Comparison of ENCODE assay signal across 21 cellular contexts in genomic region chr7:22572292-22572691, GRCh38.
DNase-seq lines count a peak whose midpoint lies in the region; TF ChIP-seq lines count a peak whose summit lies in the region.
"Had no signal": no experiment of that assay in that cellular context is flagged by ENCODE, and none has a peak within 500 bp of the region (broad histone marks: within the 10 kb centered on the region; RNA-seq: fewer than 3 reads in every experiment).

No MANE protein-coding gene starts in this region.

- H3K36me3 ChIP-seq in SJSA1 = no peaks in the 10 kb centered on the region
- peaks cover 0 to 40% (median 0%) of the 10 kb centered on the region in 4 donors for H3K36me3 ChIP-seq in esophagus muscularis mucosa
- H3K36me3 ChIP-seq: stomach had no signal

- POLR2A ChIA-PET in AG04450 (lab: Yijun Ruan, JAX) = interaction anchor here (0.6 kb wide), 1 partner anchor 12 kb away, joined by 4 read pairs; no protein-coding TSS in a partner anchor

- H3K9me3 Mint-ChIP-seq in activated T-helper 2 cell treated with anti-CD3 and anti-CD28 coated beads, Interferon-gamma antibody, Interleukin-2, Interleukin-4, amounts not matched to agents 10 μg/mL and 5 μg/mL and 100 μg/mL, durations not matched to agents 14 hours and 24 hours and 36 hours = no peaks in the 10 kb centered on the region
- H3K9me3 Mint-ChIP-seq: memory B cell; naive thymus-derived CD8-positive, alpha-beta T cell; T-cell had no signal

- TF ChIP-seq POLR2A in esophagus muscularis mucosa (IDR thresholded peaks at IDR 0.05; ENCODE audit: low read depth) = no peak

- DNase-seq in AG04450 (ENCODE audit: low read depth, low spot score) (no peak), ELR (ENCODE audit: low read depth) (peak; percentile 90), SJSA1 (ENCODE audit: low read depth in 1 of 2, low spot score in 2 of 2) (peak; percentile 55 to 60), foreskin fibroblast (peak; percentile 32 to 67), esophagus muscularis mucosa (ENCODE audit: extremely low spot score) (no peak), GOT3 (lab: John Stamatoyannopoulos, UW) (no peak)
- DNase-seq in activated T-helper 2 cell treated with anti-CD3 and anti-CD28 coated beads, Interferon-gamma antibody, Interleukin-2, Interleukin-4, amounts not matched to agents 10 μg/mL and 5 μg/mL and 100 μg/mL, durations not matched to agents 14 hours and 24 hours and 36 hours (ENCODE audit: low spot score) = no peak
- DNase-seq in activated CD4-positive, alpha-beta T cell treated with anti-CD3 and anti-CD28 coated beads for 48 hours = no peak
- DNase-seq: activated CD4-positive, alpha-beta T cell treated with anti-CD3 and anti-CD28 coated beads, Interleukin-2, amount 10 ng/mL, durations not matched to agents 7 days and 5 days; activated gamma-delta T cell treated with Interleukin-2 at 50 U/mL for 16 hours; CD4-positive, CD25-positive, alpha-beta regulatory T cell; cerebellar nuclear complex; effector CD4-positive, alpha-beta T cell; naive thymus-derived CD8-positive, alpha-beta T cell; NCI-H187 treated with DMSO at 0.1 percent for 48 hours; NCI-H345; stomach; T-cell had no signal

- H3K36me3 Mint-ChIP-seq in activated T-helper 2 cell treated with anti-CD3 and anti-CD28 coated beads, Interferon-gamma antibody, Interleukin-2, Interleukin-4, amounts not matched to agents 10 μg/mL and 5 μg/mL and 100 μg/mL, durations not matched to agents 14 hours and 24 hours and 36 hours (ENCODE audit: low read depth) = no peaks in the 10 kb centered on the region
- H3K36me3 Mint-ChIP-seq: CD4-positive, CD25-positive, alpha-beta regulatory T cell; memory B cell; T-cell had no signal

- CTCF ChIA-PET in AG04450 (lab: Charles Lee) = interaction anchor here (0.8 kb wide), 1 partner anchor 483 kb away, joined by 3 read pairs; no protein-coding TSS in a partner anchor

- H3K27me3 ChIP-seq in AG04450 (ENCODE audit: control insufficient read depth, insufficient read depth, low read length) (no peaks in the 10 kb centered on the region), SJSA1 (replicated peaks) (no peaks in the 10 kb centered on the region), esophagus muscularis mucosa (no peaks in the 10 kb centered on the region)
- H3K27me3 ChIP-seq: hepatocyte, stomach had no signal

- H3K4me3 Mint-ChIP-seq in activated T-helper 2 cell treated with anti-CD3 and anti-CD28 coated beads, Interferon-gamma antibody, Interleukin-2, Interleukin-4, amounts not matched to agents 10 μg/mL and 5 μg/mL and 100 μg/mL, durations not matched to agents 14 hours and 24 hours and 36 hours (ENCODE audit: low read depth) = no peak overlapping the region
- H3K4me3 Mint-ChIP-seq: activated CD4-positive, alpha-beta T cell treated with anti-CD3 and anti-CD28 coated beads, Interleukin-2, amount 10 ng/mL, durations not matched to agents 7 days and 5 days; CD4-positive, CD25-positive, alpha-beta regulatory T cell; memory B cell; naive thymus-derived CD8-positive, alpha-beta T cell; T-cell had no signal

- no peak overlapping the region for H3K27ac Mint-ChIP-seq in activated T-helper 2 cell treated with anti-CD3 and anti-CD28 coated beads, Interferon-gamma antibody, Interleukin-2, Interleukin-4, amounts not matched to agents 10 μg/mL and 5 μg/mL and 100 μg/mL, durations not matched to agents 14 hours and 24 hours and 36 hours
- H3K27ac Mint-ChIP-seq: activated CD4-positive, alpha-beta T cell treated with anti-CD3 and anti-CD28 coated beads, Interleukin-2, amount 10 ng/mL, durations not matched to agents 7 days and 5 days; memory B cell; naive thymus-derived CD8-positive, alpha-beta T cell; T-cell had no signal

- intact Hi-C loops in activated T-helper 2 cell treated with anti-CD3 and anti-CD28 coated beads, Interferon-gamma antibody, Interleukin-2, Interleukin-4, amounts not matched to agents 10 μg/mL and 5 μg/mL and 100 μg/mL, durations not matched to agents 14 hours and 24 hours and 36 hours (cut with micrococcal nuclease) = no loop called here
- intact Hi-C loops in esophagus muscularis mucosa (cut with DNase I) = no loop called here

- no peak for TF ChIP-seq EP300 in esophagus muscularis mucosa (IDR thresholded peaks at IDR 0.05)

- WGBS in esophagus muscularis mucosa = 81% methylated on average over 8 of the region's 8 CpGs

- H3K27ac ChIP-seq in AG04450 (ENCODE audit: low read depth, low read length) (peak overlapping the region; percentile 40), SJSA1 (peak overlapping the region; percentile 92), esophagus muscularis mucosa (replicated peaks in 1 of 4) (no peak overlapping the region)
- H3K27ac ChIP-seq: hepatocyte, RWPE1, stomach had no signal

- peaks cover 8% of the 10 kb centered on the region for H3K4me1 Mint-ChIP-seq in activated T-helper 2 cell treated with anti-CD3 and anti-CD28 coated beads, Interferon-gamma antibody, Interleukin-2, Interleukin-4, amounts not matched to agents 10 μg/mL and 5 μg/mL and 100 μg/mL, durations not matched to agents 14 hours and 24 hours and 36 hours (ENCODE audit: low read depth)
- H3K4me1 Mint-ChIP-seq: CD4-positive, CD25-positive, alpha-beta regulatory T cell had no signal

- TF ChIP-seq CTCF in AG04450 (IDR thresholded peaks at IDR 0.05; ENCODE audit: low read depth, low read length) (no peak), foreskin fibroblast (IDR thresholded peaks at IDR 0.05; ENCODE audit: low read depth, low read length) (no peak), esophagus muscularis mucosa (IDR thresholded peaks at IDR 0.05) (no peak)

- H3K4me3 ChIP-seq in AG04450 (ENCODE audit: low read depth, low read length) (no peak overlapping the region), SJSA1 (no peak overlapping the region), foreskin fibroblast (ENCODE audit: low read depth in 1 of 2, low read length in 2 of 2) (no peak overlapping the region), esophagus muscularis mucosa (no peak overlapping the region)
- H3K4me3 ChIP-seq: hepatocyte, stomach had no signal

- peaks cover 43% of the 10 kb centered on the region for H3K4me1 ChIP-seq in SJSA1 (replicated peaks)
- peaks cover 0 to 29% (median 14%) of the 10 kb centered on the region in 4 donors for H3K4me1 ChIP-seq in esophagus muscularis mucosa

- H3K27me3 Mint-ChIP-seq in activated T-helper 2 cell treated with anti-CD3 and anti-CD28 coated beads, Interferon-gamma antibody, Interleukin-2, Interleukin-4, amounts not matched to agents 10 μg/mL and 5 μg/mL and 100 μg/mL, durations not matched to agents 14 hours and 24 hours and 36 hours (ENCODE audit: low read depth) = peaks cover 64% of the 10 kb centered on the region
- H3K27me3 Mint-ChIP-seq: memory B cell had no signal

- no peaks in the 10 kb centered on the region for H3K9me3 ChIP-seq in AG04450 (ENCODE audit: control insufficient read depth, insufficient read depth, low read length)
- no peaks in the 10 kb centered on the region for H3K9me3 ChIP-seq in SJSA1 (replicated peaks)
- no peaks in the 10 kb centered on the region for H3K9me3 ChIP-seq in esophagus muscularis mucosa
- H3K9me3 ChIP-seq: stomach had no signal

Comparison
In these comparisons a context has a peak if more than half of its experiments do, and no peak if none do; other contexts are left out.
1. DNase-seq: peak in ELR (single experiment), SJSA1 (2 of 2) and foreskin fibroblast (2 of 2); none in AG04450 (single experiment), activated T-helper 2 cell treated with anti-CD3 and anti-CD28 coated beads, Interferon-gamma antibody, Interleukin-2, Interleukin-4, amounts not matched to agents 10 μg/mL and 5 μg/mL and 100 μg/mL, durations not matched to agents 14 hours and 24 hours and 36 hours (single experiment), activated CD4-positive, alpha-beta T cell treated with anti-CD3 and anti-CD28 coated beads for 48 hours (single experiment), esophagus muscularis mucosa (single experiment) and GOT3 (single experiment).
2. H3K27ac ChIP-seq: peak in AG04450 (single experiment) and SJSA1 (single experiment); none in esophagus muscularis mucosa (0 of 4).